ENCODE assay signal across 8 cellular contexts in the genomic region with DNA sequence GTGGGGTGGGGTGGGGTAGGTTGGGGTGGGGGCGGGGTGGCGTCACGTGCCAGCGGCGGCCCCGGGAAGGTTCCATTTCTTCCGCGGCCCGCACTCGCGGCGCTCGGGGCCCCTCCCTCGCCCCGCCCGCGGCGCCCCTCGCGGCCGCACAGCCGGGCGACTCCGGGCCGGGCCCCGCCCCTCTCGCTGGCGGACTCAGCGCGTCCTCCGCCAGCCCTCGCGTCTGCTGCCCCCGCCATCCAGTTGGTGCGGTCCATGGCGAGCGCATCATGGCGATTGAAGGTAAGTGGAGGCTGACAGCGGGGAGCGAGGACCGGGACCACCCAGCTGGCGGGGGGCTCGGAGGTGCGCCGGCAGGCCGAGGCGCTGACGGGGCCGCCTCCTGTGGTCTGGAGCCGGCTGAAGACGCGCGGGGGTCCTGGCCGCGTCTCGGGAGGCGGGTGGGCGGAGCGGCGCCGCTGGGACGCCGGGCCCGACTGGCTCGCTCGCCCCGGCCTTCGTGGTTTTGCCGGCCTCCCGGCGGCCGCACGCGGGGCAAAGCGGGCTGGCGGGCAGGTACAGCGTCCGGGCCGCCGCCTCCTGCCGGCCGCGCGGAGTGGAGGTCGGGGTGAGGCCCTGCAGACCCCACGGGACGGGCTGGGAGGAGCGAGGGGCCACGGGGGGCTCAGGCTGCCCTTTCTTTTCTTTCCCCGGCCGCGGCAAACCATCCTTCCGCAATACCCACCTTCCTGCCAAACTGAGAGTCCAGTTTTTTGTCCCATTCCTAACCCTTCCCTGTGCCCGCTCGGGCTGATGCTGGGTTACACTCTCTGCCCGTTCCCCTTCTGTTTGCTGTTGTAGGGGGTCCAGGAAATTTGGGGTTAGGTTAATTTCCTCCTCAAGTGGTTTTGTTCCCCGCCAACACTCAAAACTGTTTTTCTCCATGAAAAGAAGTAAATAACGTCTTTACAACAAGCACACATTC.
DNase-seq lines count a peak whose midpoint lies in the region; FAIRE-seq and TF ChIP-seq lines count a peak whose summit lies in the region.

A gene (plus strand): TSS at position 222 of the 964 bp plus-strand sequence. CDS start 48 bp downstream, at position 270.

- H3K27ac Mint-ChIP-seq in T-helper 2 cell treated with Interferon-gamma antibody and Interleukin-4, amounts not matched to agents 5 μg/mL and 100 μg/mL, for 36 hours, result no peak within 1 kb of the TSS

- peaks cover 56% of the 10 kb centered on the region for H3K27me3 Mint-ChIP-seq in T-helper 2 cell treated with Interferon-gamma antibody and Interleukin-4, amounts not matched to agents 5 μg/mL and 100 μg/mL, for 36 hours (ENCODE audit: low read depth)

- DNase-seq in DMS79 (lab: John Stamatoyannopoulos, UW) (peak; percentile 76), HTR-8/SVneo (ENCODE audit: insufficient read length, low spot score) (peak; percentile 61), fibroblast of pulmonary artery (ENCODE audit: low read depth) (peak; percentile 78), putamen (ENCODE audit: low spot score) (peak; percentile 34), SIG-M5 treated with dmso at 0.1 percent for 504 hours (lab: John Stamatoyannopoulos, UW; ENCODE audit: unreplicated experiment) (no peak), cortex of kidney (lab: John Stamatoyannopoulos, UW) (no peak), activated gamma-delta T cell treated with Interleukin-2 at 50 U/mL for 16 hours (no peak)
- DNase-seq in T-helper 2 cell treated with Interferon-gamma antibody and Interleukin-4, amounts not matched to agents 5 μg/mL and 100 μg/mL, for 36 hours (ENCODE audit: low spot score), result no peak

- no peak for TF ChIP-seq CTCF in fibroblast of pulmonary artery (IDR thresholded peaks at IDR 0.05; ENCODE audit: low read length, missing control alignments)

- no peak for FAIRE-seq in HTR-8/SVneo (lab: Jason Lieb, UNC)

- peaks cover 5% of the 10 kb centered on the region for H3K4me1 Mint-ChIP-seq in T-helper 2 cell treated with Interferon-gamma antibody and Interleukin-4, amounts not matched to agents 5 μg/mL and 100 μg/mL, for 36 hours (ENCODE audit: low read depth)

- H3K4me3 Mint-ChIP-seq in T-helper 2 cell treated with Interferon-gamma antibody and Interleukin-4, amounts not matched to agents 5 μg/mL and 100 μg/mL, for 36 hours, result peak within 1 kb of the TSS; percentile 57

- H3K4me3 ChIP-seq in fibroblast of pulmonary artery (replicated peaks; ENCODE audit: low read depth, low read length), result peak within 1 kb of the TSS; percentile 63

- H3K36me3 Mint-ChIP-seq in T-helper 2 cell treated with Interferon-gamma antibody and Interleukin-4, amounts not matched to agents 5 μg/mL and 100 μg/mL, for 36 hours (ENCODE audit: low read depth), result no peaks in the 10 kb centered on the region

- no peaks in the 10 kb centered on the region for H3K9me3 Mint-ChIP-seq in T-helper 2 cell treated with Interferon-gamma antibody and Interleukin-4, amounts not matched to agents 5 μg/mL and 100 μg/mL, for 36 hours

Comparison
In these comparisons a context has a peak if more than half of its experiments do, and no peak if none do; other contexts are left out.
1. DNase-seq: peak in DMS79 (single experiment), HTR-8/SVneo (single experiment), fibroblast of pulmonary artery (single experiment) and putamen (single experiment); none in T-helper 2 cell treated with Interferon-gamma antibody and Interleukin-4, amounts not matched to agents 5 μg/mL and 100 μg/mL, for 36 hours (single experiment), SIG-M5 treated with dmso at 0.1 percent for 504 hours (single experiment), cortex of kidney (single experiment) and activated gamma-delta T cell treated with Interleukin-2 at 50 U/mL for 16 hours (single experiment).